Comparison of ENCODE assay signal across 1 cellular context in genomic region chr11:65711785-65712632, GRCh38.
TF ChIP-seq lines count a peak whose summit lies in the region.

Gene KAT5 (plus strand): TSS chr11:65712252. CDS start chr11:65712268, 16 bp downstream.

TF ChIP-seq in K562, 482 proteins besides CTCF, POLR2A, EP300 and RAD21 (continued from another document and continues in another):
- TF ChIP-seq THRA (IDR thresholded peaks at IDR 0.05) (no peak), SREBF1 (IDR thresholded peaks at IDR 0.05; ENCODE audit: borderline replicate concordance, low read depth, low read length) (peak; percentile 86), JUNB (CRISPR knock-in tag; conservative IDR thresholded peaks at IDR 0.05) (no peak; the same call in 1 of the 2 replicates), MTA3 (IDR thresholded peaks at IDR 0.05; ENCODE audit: borderline replicate concordance) (peak; percentile 95), HEY1 (CRISPR knock-in tag; IDR thresholded peaks at IDR 0.05; ENCODE audit: borderline replicate concordance) (no peak; the same call in 1 of the 2 replicates), KLF6 (CRISPR knock-in tag; IDR thresholded peaks at IDR 0.05; ENCODE audit: borderline replicate concordance) (peak; percentile 76), RAD51 (IDR thresholded peaks at IDR 0.05; ENCODE audit: borderline replicate concordance, low read depth) (peak; percentile 100), BACH1 (tag; IDR thresholded peaks at IDR 0.05) (no peak; the same call in 1 of the 2 replicates), SRSF7 (optimal IDR thresholded peaks at IDR 0.05; ENCODE audit: low read depth, low read length) (no peak), ZBTB49 (CRISPR knock-in tag; IDR thresholded peaks at IDR 0.05; ENCODE audit: borderline replicate concordance) (0 out of 2 replicates have a peak, but pooled peaks have one; percentile 44), HES1 (IDR thresholded peaks at IDR 0.05; ENCODE audit: low read depth) (0 out of 2 replicates have a peak, but pooled peaks have one; percentile 17), DEAF1 (CRISPR knock-in tag; IDR thresholded peaks at IDR 0.05) (peak; percentile 97), ELF1 (tag; IDR thresholded peaks at IDR 0.05) (peak; percentile 96), SNIP1 (IDR thresholded peaks at IDR 0.05; ENCODE audit: low read depth) (peak; percentile 73; the same call in 1 of the 2 replicates), COPS2 (conservative IDR thresholded peaks at IDR 0.05) (no peak), ZNF57 (CRISPR knock-in tag; IDR thresholded peaks at IDR 0.05) (peak; percentile 57; the same call in 1 of the 2 replicates), NFRKB (IDR thresholded peaks at IDR 0.05; ENCODE audit: low read depth) (peak; percentile 98), PHF20 (IDR thresholded peaks at IDR 0.05; ENCODE audit: partially characterized antibody) (peak; percentile 100), AFF1 (IDR thresholded peaks at IDR 0.05; ENCODE audit: low read depth in 1 of 2, partially characterized antibody in 2 of 2) (peak; percentile 65 to 96), ZC3H8 (IDR thresholded peaks at IDR 0.05) (no peak), SUPT5H (IDR thresholded peaks at IDR 0.05) (peak; percentile 96), SMARCA5 (IDR thresholded peaks at IDR 0.05) (no peak), HNRNPLL (IDR thresholded peaks at IDR 0.05; ENCODE audit: low read depth, low read length, poor library complexity, severe bottlenecking) (no peak), JUN (IDR thresholded peaks at IDR 0.05; ENCODE audit: borderline replicate concordance, low read depth, low read length) (peak; percentile 76; the same call in 1 of the 2 replicates), JUN (CRISPR knock-in tag; IDR thresholded peaks at IDR 0.05; ENCODE audit: borderline replicate concordance) (no peak), HLTF (IDR thresholded peaks at IDR 0.05) (peak; percentile 83; the same call in 1 of the 2 replicates), GATAD2A (IDR thresholded peaks at IDR 0.05) (no peak), GABPB2 (CRISPR knock-in tag; conservative IDR thresholded peaks at IDR 0.05) (no peak), ZNF699 (CRISPR knock-in tag; IDR thresholded peaks at IDR 0.05; ENCODE audit: insufficient replicate concordance) (no peak), PREB (CRISPR knock-in tag; IDR thresholded peaks at IDR 0.05) (no peak), E4F1 (CRISPR knock-in tag; IDR thresholded peaks at IDR 0.05; ENCODE audit: borderline replicate concordance) (no peak), TAF9B (IDR thresholded peaks at IDR 0.05; ENCODE audit: partially characterized antibody) (peak; percentile 89), SAFB (IDR thresholded peaks at IDR 0.05; ENCODE audit: borderline replicate concordance, low read depth, low read length) (no peak), ZNF174 (CRISPR knock-in tag; IDR thresholded peaks at IDR 0.05) (no peak), KLF13 (tag; IDR thresholded peaks at IDR 0.05; ENCODE audit: borderline replicate concordance, low read depth) (peak; percentile 72; the same call in 1 of the 2 replicates), MYNN (IDR thresholded peaks at IDR 0.05) (peak; percentile 45; the same call in 1 of the 2 replicates), MYNN (CRISPR knock-in tag; IDR thresholded peaks at IDR 0.05) (no peak), LARP7 (IDR thresholded peaks at IDR 0.05) (no peak), CREB3 (tag; conservative IDR thresholded peaks at IDR 0.05; ENCODE audit: low read depth) (peak; percentile 90), ZNF282 (CRISPR knock-in tag; IDR thresholded peaks at IDR 0.05) (no peak), SMAD2 (IDR thresholded peaks at IDR 0.05; ENCODE audit: low read depth, low read length) (no peak), ZNF512 (tag; IDR thresholded peaks at IDR 0.05) (no peak), PTRF (tag; IDR thresholded peaks at IDR 0.05) (no peak), ZFP30 (CRISPR knock-in tag; IDR thresholded peaks at IDR 0.05; ENCODE audit: borderline replicate concordance) (no peak), MECOM (CRISPR knock-in tag; IDR thresholded peaks at IDR 0.05) (peak; percentile 88), ZNF280B (CRISPR knock-in tag; IDR thresholded peaks at IDR 0.05) (no peak), KDM2B (CRISPR knock-in tag; IDR thresholded peaks at IDR 0.05) (no peak), TFAP4 (CRISPR knock-in tag; IDR thresholded peaks at IDR 0.05; ENCODE audit: borderline replicate concordance) (peak; percentile 90)
